23 cellular contexts compared by ENCODE assay signal in the genomic region with DNA sequence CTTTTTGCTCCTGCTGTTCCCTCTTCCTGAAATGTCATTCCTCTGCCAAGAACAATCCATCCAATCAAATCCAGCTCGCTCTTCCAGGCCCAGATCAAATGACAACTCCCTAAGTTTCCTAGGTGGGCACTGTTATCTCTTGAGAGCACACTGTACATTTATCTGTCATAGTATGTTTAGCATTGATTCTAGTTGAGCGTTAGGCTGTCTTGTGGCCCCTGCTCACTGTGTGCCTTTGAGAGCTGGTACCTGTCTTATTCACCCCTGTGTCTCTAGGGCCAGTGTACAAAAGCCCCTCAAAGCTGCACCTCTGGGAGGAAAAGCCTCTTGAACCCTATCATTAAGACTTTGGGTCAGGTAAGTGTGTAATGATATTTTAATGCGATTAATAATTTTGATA. TPM values are rescaled to one million over a fixed set of nuclear protein-coding genes. Genes with fewer than 3 reads are reported as not detected.
DNase-seq lines count a peak whose midpoint lies in the region; ATAC-seq and TF ChIP-seq lines count a peak whose summit lies in the region.
"Had no signal": no experiment of that assay in that cellular context is flagged by ENCODE, and none has a peak within 500 bp of the region (broad histone marks: within the 10 kb centered on the region; RNA-seq: fewer than 3 reads in every experiment).

No MANE protein-coding gene starts in this region.

- H3K36me3 ChIP-seq in left ventricle myocardium inferior: no peaks in the 10 kb centered on the region
- no peaks in the 10 kb centered on the region for H3K36me3 ChIP-seq in gastroesophageal sphincter
- H3K36me3 ChIP-seq in gastrocnemius medialis: no peaks in the 10 kb centered on the region
- no peaks in the 10 kb centered on the region for H3K36me3 ChIP-seq in vagina
- H3K36me3 ChIP-seq: BLaER1, neural progenitor cell, tibial artery had no signal

- no peak overlapping the region for H3K4me3 ChIP-seq in left ventricle myocardium inferior
- H3K4me3 ChIP-seq in gastroesophageal sphincter: no peak overlapping the region
- H3K4me3 ChIP-seq in gastrocnemius medialis: no peak overlapping the region
- H3K4me3 ChIP-seq in vagina: no peak overlapping the region
- H3K4me3 ChIP-seq: BLaER1, neural progenitor cell, tibial artery had no signal

- WGBS in gastroesophageal sphincter (ENCODE audit: low coverage in 1 of 2), 2 donors: 60 to 70% methylated on average over 2 to 3 of the region's 3 CpGs

- in situ Hi-C loops in gastrocnemius medialis (cut with MboI; ENCODE audit: low sequenced_read_pairs in 4 of 4): no loop called here

- TF ChIP-seq POLR2A in gastroesophageal sphincter (IDR thresholded peaks at IDR 0.05) (no peak), gastrocnemius medialis (IDR thresholded peaks at IDR 0.05) (no peak), vagina (IDR thresholded peaks at IDR 0.05) (no peak)

- intact Hi-C loops in left ventricle myocardium inferior (cut with micrococcal nuclease): no loop called here
- intact Hi-C loops in cardiac septum (cut with DNase I): no loop called here
- intact Hi-C loops in gastrocnemius medialis (cut with DNase I; ENCODE audit: low total_unique reads): loop anchor here (1.0 kb wide), 1 partner anchor 13 kb away; no protein-coding TSS in a partner anchor
- intact Hi-C loops in vagina (cut with DNase I): no loop called here

- H3K4me1 ChIP-seq in left ventricle myocardium inferior (peaks cover 17% of the 10 kb centered on the region), gastroesophageal sphincter (peaks cover 0 to 34% (median 10%) of the 10 kb centered on the region in 3 donors), gastrocnemius medialis (peaks cover 11 to 19% of the 10 kb centered on the region in 2 donors), vagina (peaks cover 54% of the 10 kb centered on the region)
- H3K4me1 ChIP-seq: Caco-2 had no signal

- no peak for DNase-seq in left ventricle myocardium inferior
- DNase-seq in cardiac septum (ENCODE audit: low spot score): no peak
- DNase-seq in gastrocnemius medialis: no peak
- no peak for DNase-seq in vagina (ENCODE audit: extremely low spot score in 2 of 2)
- DNase-seq in NCI-H1092 (lab: John Stamatoyannopoulos, UW): no peak
- DNase-seq in H4 (ENCODE audit: low spot score): no peak
- DNase-seq in NCI-H1092 treated with DMSO at 0.1 percent for 48 hours (lab: John Stamatoyannopoulos, UW): no peak
- DNase-seq: activated CD4-positive, alpha-beta T cell treated with anti-CD3 and anti-CD28 coated beads for 36 hours; activated CD8-positive, alpha-beta memory T cell treated with anti-CD3 and anti-CD28 coated beads, Interleukin-2, amount 10 ng/mL, durations not matched to agents 7 days and 5 days; activated naive CD4-positive, alpha-beta T cell treated with anti-CD3 and anti-CD28 coated beads, Interleukin-2, amount 50 U/mL, for 16 hours; Caco-2; effector CD4-positive, alpha-beta T cell; Kasumi-1; NCI-H1048; NCI-H2081 treated with DMSO at 0.1 percent for 48 hours; SHP77 treated with DMSO at 0.1 percent for 48 hours; stimulated activated CD4-positive, alpha-beta T cell treated with anti-CD3 and anti-CD28 coated beads, Interleukin-2, amount 100 ng/mL, for 48 hours; stimulated activated naive B cell treated with anti-CD40 and anti-IgM and Interleukin-4, amounts not matched to agents 10 μg/mL and 1 μg/mL and 100 μg/mL, for 72 hours had no signal

- H3K9me3 ChIP-seq in left ventricle myocardium inferior (replicated peaks) (no peaks in the 10 kb centered on the region), gastroesophageal sphincter (no peaks in the 10 kb centered on the region), gastrocnemius medialis (no peaks in the 10 kb centered on the region), vagina (no peaks in the 10 kb centered on the region)
- H3K9me3 ChIP-seq: BLaER1, Caco-2, tibial artery had no signal

- peaks cover 13% of the 10 kb centered on the region for H3K27me3 ChIP-seq in left ventricle myocardium inferior (ENCODE audit: low read depth)
- H3K27me3 ChIP-seq in gastroesophageal sphincter: peaks cover 8% of the 10 kb centered on the region
- H3K27me3 ChIP-seq in gastrocnemius medialis: no peaks in the 10 kb centered on the region
- no peaks in the 10 kb centered on the region for H3K27me3 ChIP-seq in vagina
- H3K27me3 ChIP-seq: BLaER1, neural progenitor cell, tibial artery had no signal

- no peak for TF ChIP-seq EP300 in gastroesophageal sphincter (IDR thresholded peaks at IDR 0.05)

- H3K27ac ChIP-seq in left ventricle myocardium inferior (replicated peaks) (peak overlapping the region; percentile 58), gastroesophageal sphincter (peak overlapping the region in 3 of 4 donors; percentile 48 to 74 (median 57)), gastrocnemius medialis (peak overlapping the region; percentile 40 to 75 (median 56)), vagina (peak overlapping the region; percentile 74)
- H3K27ac ChIP-seq: BLaER1, neural progenitor cell had no signal

- ATAC-seq in gastroesophageal sphincter: no peak
- ATAC-seq in gastrocnemius medialis: no peak
- ATAC-seq: activated CD4-positive, alpha-beta T cell treated with anti-CD3 and anti-CD28 coated beads for 36 hours; activated CD8-positive, alpha-beta memory T cell treated with anti-CD3 and anti-CD28 coated beads, Interleukin-2, amount 10 ng/mL, durations not matched to agents 7 days and 5 days; stimulated activated naive B cell treated with anti-CD40 and anti-IgM and Interleukin-4, amounts not matched to agents 10 μg/mL and 1 μg/mL and 100 μg/mL, for 72 hours had no signal

- TF ChIP-seq CTCF in left ventricle myocardium inferior (IDR thresholded peaks at IDR 0.05; ENCODE audit: borderline replicate concordance): no peak
- no peak for TF ChIP-seq CTCF in gastroesophageal sphincter (IDR thresholded peaks at IDR 0.05)
- no peak for TF ChIP-seq CTCF in gastrocnemius medialis (IDR thresholded peaks at IDR 0.05 in 4 of 5, conservative IDR thresholded peaks at IDR 0.05 in 1 of 5)
- TF ChIP-seq CTCF in vagina (IDR thresholded peaks at IDR 0.05): no peak

RNA-seq across cellular contexts. Expression of gene LMO2, which starts 7.1 kb away (rescaled TPM):
- 8.4 TPM for total RNA-seq in left ventricle myocardium inferior
- total RNA-seq in cardiac septum: 10.9 TPM
- total RNA-seq in gastroesophageal sphincter: 10 to 100 TPM in 2 of 4 donors, 1 to 10 TPM in 2; 7.0 to 24.2 (median 14.8) TPM
- 10 to 100 TPM in 3 of 4 donors, 1 to 10 TPM in 1; 5.3 to 41.9 (median 19.2) TPM for total RNA-seq in gastrocnemius medialis
- total RNA-seq in vagina: 26.5 TPM
- total RNA-seq in H4 (2014; rRNA removed; shearing (Covaris generic)): 1.4 and 1.5 TPM in 2 replicates
- total RNA-seq: activated CD4-positive, alpha-beta T cell treated with anti-CD3 and anti-CD28 coated beads for 36 hours; activated CD8-positive, alpha-beta memory T cell treated with anti-CD3 and anti-CD28 coated beads, Interleukin-2, amount 10 ng/mL, durations not matched to agents 7 days and 5 days; chondrocyte had no signal
